Comparison of ENCODE assay signal across 1 cellular context in genomic region chr1:3290438-3290837, GRCh38.
TF ChIP-seq lines count a peak whose summit lies in the region.

No MANE protein-coding gene starts in this region.

TF ChIP-seq in H1, 55 proteins besides CTCF, POLR2A, EP300 and RAD21:
- TF ChIP-seq SRF (IDR thresholded peaks at IDR 0.05; ENCODE audit: low read depth, low read length): no peak
- TF ChIP-seq NANOG (IDR thresholded peaks at IDR 0.05; ENCODE audit: insufficient read depth, low read depth, low read length, poor library complexity, severe bottlenecking): no peak
- no peak for TF ChIP-seq YY1 (IDR thresholded peaks at IDR 0.05; ENCODE audit: low read depth, low read length)
- TF ChIP-seq GABPA (IDR thresholded peaks at IDR 0.05; ENCODE audit: borderline replicate concordance, insufficient read depth, low read length): no peak
- no peak for TF ChIP-seq SUZ12 (IDR thresholded peaks at IDR 0.05; ENCODE audit: low read length)
TF ChIP-seq in H1: peak in this region for 0.
